In genomic region chr16:89422905-89423630, GRCh38 we compare ENCODE assay signal across 9 cellular contexts.
A peak's percentile ranks its signal among the peaks of the same experiment; 100 is the strongest.
DNase-seq lines count a peak whose midpoint lies in the region; ATAC-seq and TF ChIP-seq lines count a peak whose summit lies in the region.
"Had no signal": no experiment of that assay in that cellular context is flagged by ENCODE, and none has a peak within 500 bp of the region (broad histone marks: within the 10 kb centered on the region; RNA-seq: fewer than 3 reads in every experiment).

No MANE protein-coding gene starts in this region.

- 40 to 58% (median 53%) methylated on average over 16 of the region's 16 CpGs for WGBS in stomach, 5 donors

- DNase-seq in Caco-2: no peak
- DNase-seq in activated T-helper 9 cell treated with anti-CD3 and anti-CD28 coated beads, Interleukin-2, amount 50 U/mL, for 16 hours (ENCODE audit: low read depth): peak; percentile 47
- no peak for DNase-seq in left colon
- DNase-seq in stomach: no peak
- no peak for DNase-seq in NCI-H1105 treated with DMSO at 0.1 percent for 48 hours (lab: John Stamatoyannopoulos, UW)
- DNase-seq in NCI-H82 treated with DMSO at 0.1 percent for 48 hours (lab: John Stamatoyannopoulos, UW; ENCODE audit: unreplicated experiment): no peak

- no peak overlapping the region for H2AFZ ChIP-seq in Loucy (ENCODE audit: low read length)

- H3K36me3 Mint-ChIP-seq in Caco-2 (ENCODE audit: insufficient read depth, unreplicated experiment): peaks cover 88% of the 10 kb centered on the region

- no peaks in the 10 kb centered on the region for H3F3A ChIP-seq in Loucy (ENCODE audit: low read depth)

- H3K27me3 Mint-ChIP-seq in Caco-2 (ENCODE audit: insufficient read depth, unreplicated experiment): no peaks in the 10 kb centered on the region

- TF ChIP-seq CTCF in Caco-2 (IDR thresholded peaks at IDR 0.05; ENCODE audit: insufficient read depth in 1 of 2, low read depth in 1 of 2, low read length in 1 of 2, severe bottlenecking in 1 of 2, unreplicated experiment in 1 of 2) (no peak), Loucy (conservative IDR thresholded peaks at IDR 0.05; ENCODE audit: low read length) (no peak), stomach (IDR thresholded peaks at IDR 0.05) (no peak)

- intact Hi-C loops in Caco-2 (cut with micrococcal nuclease; ENCODE audit: unreplicated experiment) (no loop called here), left colon (cut with DNase I, micrococcal nuclease) (no loop called here), stomach (cut with DNase I; ENCODE audit: low total_unique reads) (no loop called here)

- H3K27ac ChIP-seq in stomach: peak overlapping the region in 4 of 5 donors; percentile 14 to 73 (median 38)

- H3K27me3 ChIP-seq in Caco-2 (replicated peaks; ENCODE audit: control insufficient read depth, insufficient read depth, low read length): no peaks in the 10 kb centered on the region
- no peaks in the 10 kb centered on the region for H3K27me3 ChIP-seq in Loucy (ENCODE audit: insufficient read depth, low read length, poor library complexity, severe bottlenecking)
- no peaks in the 10 kb centered on the region for H3K27me3 ChIP-seq in stomach

- no peaks in the 10 kb centered on the region for H3K9me3 ChIP-seq in Caco-2
- no peaks in the 10 kb centered on the region for H3K9me3 ChIP-seq in Loucy (ENCODE audit: insufficient read depth, low read depth, low read length)
- no peaks in the 10 kb centered on the region for H3K9me3 ChIP-seq in stomach

- POLR2A ChIA-PET in Caco-2 (lab: Charles Lee): no interaction called here

- H3K79me2 ChIP-seq in Loucy (ENCODE audit: insufficient read depth, low read length): peaks cover 94% of the 10 kb centered on the region

- H3K36me3 ChIP-seq in Caco-2 (ENCODE audit: control insufficient read depth, insufficient read depth, low read length) (no peaks in the 10 kb centered on the region), Loucy (ENCODE audit: insufficient read depth, low read length) (no peaks in the 10 kb centered on the region; the same call in 1 of the 2 replicates), stomach (no peaks in the 10 kb centered on the region)

- H3K4me1 Mint-ChIP-seq in Caco-2 (ENCODE audit: low read depth, unreplicated experiment): peaks cover 21% of the 10 kb centered on the region

- TF ChIP-seq EP300 in stomach (IDR thresholded peaks at IDR 0.05): no peak

- no peaks in the 10 kb centered on the region for H3K9me2 ChIP-seq in Loucy (replicated peaks; ENCODE audit: low read depth, low read length)

- peak; percentile 65 for ATAC-seq in GM21515 (IDR thresholded peaks at IDR 0.05; ENCODE audit: unreplicated experiment)
- ATAC-seq in left colon: peak; percentile 45
- ATAC-seq: HCT116 had no signal

- no peak overlapping the region for H3K9ac ChIP-seq in Loucy (ENCODE audit: low read depth, low read length, poor library complexity, severe bottlenecking)

- CTCF ChIA-PET in Caco-2 (lab: Charles Lee): no interaction called here

- TF ChIP-seq POLR2A in stomach (IDR thresholded peaks at IDR 0.05): no peak

- H3K4me1 ChIP-seq in Caco-2: peaks cover 18% of the 10 kb centered on the region
- H3K4me1 ChIP-seq in Loucy (ENCODE audit: insufficient read depth, low read length, poor library complexity, severe bottlenecking): peaks cover 4% of the 10 kb centered on the region
- peaks cover 27 to 86% (median 56%) of the 10 kb centered on the region in 4 donors for H3K4me1 ChIP-seq in stomach

- peak overlapping the region; percentile 8 for H3K4me2 ChIP-seq in Loucy (ENCODE audit: low read depth, low read length, poor library complexity, severe bottlenecking)

- H3K9me3 Mint-ChIP-seq in Caco-2 (ENCODE audit: unreplicated experiment): no peaks in the 10 kb centered on the region

- H3K4me3 Mint-ChIP-seq in Caco-2 (ENCODE audit: unreplicated experiment): no peak overlapping the region

- H3K4me3 ChIP-seq in Caco-2 (ENCODE audit: low read depth, low read length): no peak overlapping the region
- no peak overlapping the region for H3K4me3 ChIP-seq in Loucy (ENCODE audit: low read length, poor library complexity, severe bottlenecking)
- no peak overlapping the region for H3K4me3 ChIP-seq in stomach

- H3K27ac Mint-ChIP-seq in Caco-2 (ENCODE audit: unreplicated experiment): peak overlapping the region; percentile 61

- H4K20me1 ChIP-seq in Loucy (ENCODE audit: insufficient read depth, low read length, poor library complexity, severe bottlenecking): peaks cover 68% of the 10 kb centered on the region

- BruUV-seq in Caco-2 (replicated peaks; lab: Mats Ljungman, UMichigan): no TSS peak
